In genomic region chr2:66440011-66440542, GRCh38 we compare ENCODE assay signal across 9 cellular contexts. TPM values are rescaled to one million over a fixed set of nuclear protein-coding genes. Genes with fewer than 3 reads are reported as not detected.
DNase-seq lines count a peak whose midpoint lies in the region; ATAC-seq and TF ChIP-seq lines count a peak whose summit lies in the region.
"Had no signal": no experiment of that assay in that cellular context is flagged by ENCODE, and none has a peak within 500 bp of the region (broad histone marks: within the 10 kb centered on the region; RNA-seq: fewer than 3 reads in every experiment).

No MANE protein-coding gene starts in this region.

- peak overlapping the region; percentile 40 for H3K4me3 ChIP-seq in epithelial cell of proximal tubule (ENCODE audit: low read depth, low read length)
- H3K4me3 ChIP-seq in urinary bladder (ENCODE audit: low read depth, low read length) = peak overlapping the region; percentile 72
- no peak overlapping the region for H3K4me3 ChIP-seq in PC-9

- no peaks in the 10 kb centered on the region for H4K20me1 ChIP-seq in PC-9 (ENCODE audit: insufficient read depth)

- H3K9me2 ChIP-seq in PC-9 (ENCODE audit: insufficient read depth) = no peaks in the 10 kb centered on the region

- H2AFZ ChIP-seq in PC-9 = no peak overlapping the region

- no peak overlapping the region for H3K4me2 ChIP-seq in PC-9

- H3K27ac Mint-ChIP-seq in activated naive CD4-positive, alpha-beta T cell treated with anti-CD3 and anti-CD28 coated beads, Interleukin-2, amount 50 U/mL, for 24 hours = no peak overlapping the region
- no peak overlapping the region for H3K27ac Mint-ChIP-seq in activated naive CD4-positive, alpha-beta T cell treated with anti-CD3 and anti-CD28 coated beads, Interleukin-2, amount 10 ng/mL, durations not matched to agents 7 days and 5 days
- H3K27ac Mint-ChIP-seq in naive thymus-derived CD8-positive, alpha-beta T cell = no peak overlapping the region
- no peak overlapping the region for H3K27ac Mint-ChIP-seq in activated naive CD4-positive, alpha-beta T cell treated with anti-CD3 and anti-CD28 coated beads, Interleukin-2, amount 50 U/mL, for 72 hours
- H3K27ac Mint-ChIP-seq in Calu3 (ENCODE audit: unreplicated experiment) = no peak overlapping the region

- no peaks in the 10 kb centered on the region for H3K27me3 ChIP-seq in PC-9 (ENCODE audit: insufficient read depth, low read depth)

- ATAC-seq in naive thymus-derived CD8-positive, alpha-beta T cell = no peak
- no peak for ATAC-seq in activated naive CD4-positive, alpha-beta T cell treated with anti-CD3 and anti-CD28 coated beads, Interleukin-2, amount 50 U/mL, for 72 hours

- CTCF ChIA-PET in activated naive CD4-positive, alpha-beta T cell treated with anti-CD3 and anti-CD28 coated beads, Interleukin-2, amount 10 ng/mL, durations not matched to agents 7 days and 5 days (lab: Charles Lee) = no interaction called here
- CTCF ChIA-PET in Calu3 (lab: Charles Lee) = no interaction called here
- CTCF ChIA-PET in PC-9 (lab: Charles Lee) = no interaction called here

- H3K36me3 Mint-ChIP-seq in activated naive CD4-positive, alpha-beta T cell treated with anti-CD3 and anti-CD28 coated beads, Interleukin-2, amount 50 U/mL, for 24 hours = no peaks in the 10 kb centered on the region
- peaks cover 2% of the 10 kb centered on the region for H3K36me3 Mint-ChIP-seq in activated naive CD4-positive, alpha-beta T cell treated with anti-CD3 and anti-CD28 coated beads, Interleukin-2, amount 10 ng/mL, durations not matched to agents 7 days and 5 days
- peaks cover 0 to 3% (median 0%) of the 10 kb centered on the region in 3 donors for H3K36me3 Mint-ChIP-seq in naive thymus-derived CD8-positive, alpha-beta T cell
- peaks cover 7 to 23% of the 10 kb centered on the region in 2 donors for H3K36me3 Mint-ChIP-seq in activated naive CD4-positive, alpha-beta T cell treated with anti-CD3 and anti-CD28 coated beads, Interleukin-2, amount 50 U/mL, for 72 hours
- H3K36me3 Mint-ChIP-seq in Calu3 (ENCODE audit: insufficient read depth, unreplicated experiment) = peaks cover 8% of the 10 kb centered on the region

- peaks cover 58% of the 10 kb centered on the region for H3K27me3 Mint-ChIP-seq in activated naive CD4-positive, alpha-beta T cell treated with anti-CD3 and anti-CD28 coated beads, Interleukin-2, amount 50 U/mL, for 24 hours
- H3K27me3 Mint-ChIP-seq in activated naive CD4-positive, alpha-beta T cell treated with anti-CD3 and anti-CD28 coated beads, Interleukin-2, amount 10 ng/mL, durations not matched to agents 7 days and 5 days = peaks cover 80% of the 10 kb centered on the region
- peaks cover 36 to 87% (median 70%) of the 10 kb centered on the region in 5 donors for H3K27me3 Mint-ChIP-seq in naive thymus-derived CD8-positive, alpha-beta T cell
- H3K27me3 Mint-ChIP-seq in Calu3 (ENCODE audit: unreplicated experiment) = no peaks in the 10 kb centered on the region

- under 1% methylated on average over 27 of the region's 27 CpGs for WGBS in urinary bladder

- H3K36me3 ChIP-seq in urinary bladder (ENCODE audit: insufficient read depth) (no peaks in the 10 kb centered on the region), PC-9 (ENCODE audit: low read depth) (no peaks in the 10 kb centered on the region)

- BruUV-seq in Calu3 (replicated peaks; lab: Mats Ljungman, UMichigan) = no TSS peak
- no TSS peak for BruUV-seq in PC-9 (replicated peaks; lab: Mats Ljungman, UMichigan)

- no peaks in the 10 kb centered on the region for H3K79me2 ChIP-seq in PC-9 (ENCODE audit: low read depth)

- H3K9me3 ChIP-seq in PC-9 (ENCODE audit: insufficient read depth, low read depth) = no peaks in the 10 kb centered on the region

- H3K27ac ChIP-seq in urinary bladder (ENCODE audit: low read depth) = peak overlapping the region; percentile 97
- H3K27ac ChIP-seq in PC-9 = no peak overlapping the region

- peaks cover 11% of the 10 kb centered on the region for H3K4me1 Mint-ChIP-seq in activated naive CD4-positive, alpha-beta T cell treated with anti-CD3 and anti-CD28 coated beads, Interleukin-2, amount 50 U/mL, for 24 hours
- peaks cover 7% of the 10 kb centered on the region for H3K4me1 Mint-ChIP-seq in activated naive CD4-positive, alpha-beta T cell treated with anti-CD3 and anti-CD28 coated beads, Interleukin-2, amount 10 ng/mL, durations not matched to agents 7 days and 5 days
- peaks cover 13 to 26% (median 21%) of the 10 kb centered on the region in 4 donors for H3K4me1 Mint-ChIP-seq in naive thymus-derived CD8-positive, alpha-beta T cell
- H3K4me1 Mint-ChIP-seq in Calu3 (ENCODE audit: low read depth, unreplicated experiment) = peaks cover 8% of the 10 kb centered on the region

- peak overlapping the region; percentile 23 for H3K4me3 Mint-ChIP-seq in activated naive CD4-positive, alpha-beta T cell treated with anti-CD3 and anti-CD28 coated beads, Interleukin-2, amount 50 U/mL, for 24 hours
- no peak overlapping the region for H3K4me3 Mint-ChIP-seq in activated naive CD4-positive, alpha-beta T cell treated with anti-CD3 and anti-CD28 coated beads, Interleukin-2, amount 10 ng/mL, durations not matched to agents 7 days and 5 days
- peak overlapping the region in 6 of 10 donors; percentile 38 to 66 (median 56) for H3K4me3 Mint-ChIP-seq in naive thymus-derived CD8-positive, alpha-beta T cell
- no peak overlapping the region for H3K4me3 Mint-ChIP-seq in Calu3 (ENCODE audit: low read depth, unreplicated experiment)

- POLR2A ChIA-PET in naive thymus-derived CD8-positive, alpha-beta T cell (lab: Charles Lee) = no interaction called here
- POLR2A ChIA-PET in PC-9 (lab: Charles Lee; ENCODE audit: unreplicated experiment) = no interaction called here

- no peak for TF ChIP-seq CTCF in epithelial cell of proximal tubule (conservative IDR thresholded peaks at IDR 0.05; ENCODE audit: low read depth, low read length)
- no peak for TF ChIP-seq CTCF in Calu3 (IDR thresholded peaks at IDR 0.05; ENCODE audit: unreplicated experiment)
- no peak for TF ChIP-seq CTCF in PC-9 (conservative IDR thresholded peaks at IDR 0.05)

- H3K4me1 ChIP-seq in urinary bladder (ENCODE audit: insufficient read depth) (no peaks in the 10 kb centered on the region), PC-9 (replicated peaks; ENCODE audit: insufficient read depth) (peaks cover 13% of the 10 kb centered on the region)

- intact Hi-C loops in Calu3 (cut with micrococcal nuclease; ENCODE audit: unreplicated experiment) = no loop called here
- intact Hi-C loops in PC-9 (cut with micrococcal nuclease; ENCODE audit: unreplicated experiment) = no loop called here

- H3K9me3 Mint-ChIP-seq in activated naive CD4-positive, alpha-beta T cell treated with anti-CD3 and anti-CD28 coated beads, Interleukin-2, amount 50 U/mL, for 24 hours = no peaks in the 10 kb centered on the region
- H3K9me3 Mint-ChIP-seq in activated naive CD4-positive, alpha-beta T cell treated with anti-CD3 and anti-CD28 coated beads, Interleukin-2, amount 10 ng/mL, durations not matched to agents 7 days and 5 days = no peaks in the 10 kb centered on the region
- H3K9me3 Mint-ChIP-seq in naive thymus-derived CD8-positive, alpha-beta T cell = peaks cover 0 to 13% (median 0%) of the 10 kb centered on the region in 9 donors
- no peaks in the 10 kb centered on the region for H3K9me3 Mint-ChIP-seq in activated naive CD4-positive, alpha-beta T cell treated with anti-CD3 and anti-CD28 coated beads, Interleukin-2, amount 50 U/mL, for 72 hours
- no peaks in the 10 kb centered on the region for H3K9me3 Mint-ChIP-seq in Calu3 (ENCODE audit: low read depth, unreplicated experiment)

- DNase-seq in activated naive CD4-positive, alpha-beta T cell treated with anti-CD3 and anti-CD28 coated beads, Interleukin-2, amount 10 ng/mL, durations not matched to agents 7 days and 5 days = no peak
- DNase-seq in epithelial cell of proximal tubule (ENCODE audit: low read depth) (no peak), Calu3 (no peak), PC-9 (no peak)
- DNase-seq in naive thymus-derived CD8-positive, alpha-beta T cell = no peak
- no peak for DNase-seq in activated naive CD4-positive, alpha-beta T cell treated with anti-CD3 and anti-CD28 coated beads, Interleukin-2, amount 50 U/mL, for 72 hours (ENCODE audit: low spot score in 2 of 2)
- DNase-seq: activated CD4-positive, alpha-beta T cell treated with anti-CD3 and anti-CD28 coated beads, Interleukin-2, amount 50 U/mL, for 48 hours had no signal

- peaks cover 4% of the 10 kb centered on the region for H3F3A ChIP-seq in PC-9 (ENCODE audit: insufficient read depth, low read depth)

RNA-seq across cellular contexts. Expression of gene MEIS1, which starts 5.2 kb away (rescaled TPM):
- total RNA-seq in epithelial cell of proximal tubule (0.23 and 3.5 TPM in 2 replicates), urinary bladder (213 TPM), Calu3 (2022) (8.1 and 11.5 TPM in 2 replicates), PC-9 (2021) (5.4 and 9.1 TPM in 2 replicates)
- total RNA-seq in naive thymus-derived CD8-positive, alpha-beta T cell = not detected
- polyA plus RNA-seq in naive thymus-derived CD8-positive, alpha-beta T cell = not detected
- polyA plus RNA-seq in urinary bladder = 46.5 TPM
- not detected for total RNA-seq in activated naive CD4-positive, alpha-beta T cell treated with anti-CD3 and anti-CD28 coated beads, Interleukin-2, amount 50 U/mL, for 72 hours

Comparison
In these comparisons a context has a peak if more than half of its experiments do, and no peak if none do; other contexts are left out.
1. H3K4me3 Mint-ChIP-seq: peak in activated naive CD4-positive, alpha-beta T cell treated with anti-CD3 and anti-CD28 coated beads, Interleukin-2, amount 50 U/mL, for 24 hours (single experiment) and naive thymus-derived CD8-positive, alpha-beta T cell (6 of 10); none in activated naive CD4-positive, alpha-beta T cell treated with anti-CD3 and anti-CD28 coated beads, Interleukin-2, amount 10 ng/mL, durations not matched to agents 7 days and 5 days (single experiment) and Calu3 (single experiment).
2. RNA of gene MEIS1, which starts 5.2 kb away (total RNA-seq): 213 TPM in urinary bladder (single experiment); 8.1 to 11.5 TPM in Calu3, 5.4 to 9.1 TPM in PC-9, 0.23 to 3.5 TPM in epithelial cell of proximal tubule, not detected in activated naive CD4-positive, alpha-beta T cell treated with anti-CD3 and anti-CD28 coated beads, Interleukin-2, amount 50 U/mL, for 72 hours and not detected in naive thymus-derived CD8-positive, alpha-beta T cell; every median in the first group is over 10 times any median in the second.